Comparison of ENCODE assay signal across 25 cellular contexts in the genomic region with DNA sequence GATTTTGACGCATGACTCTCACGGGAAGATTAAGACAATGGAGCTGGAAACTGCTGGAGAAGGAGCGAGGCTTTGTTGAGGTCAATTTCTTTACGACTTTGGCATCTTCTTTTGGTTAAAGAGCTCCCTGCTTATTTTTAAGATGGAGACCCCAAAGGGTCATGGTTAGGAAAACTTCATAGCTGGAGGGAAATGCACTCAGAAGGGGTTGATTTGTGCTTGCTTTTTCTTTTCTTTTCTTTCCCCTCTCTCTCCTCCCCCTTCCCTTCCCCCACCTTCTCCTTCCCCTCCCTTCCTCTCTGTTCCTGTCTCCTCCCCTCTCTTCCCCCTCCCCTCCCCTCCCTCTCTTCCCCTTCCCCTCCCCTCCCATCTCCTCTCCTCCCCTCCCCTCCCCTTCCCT.
DNase-seq lines count a peak whose midpoint lies in the region; ATAC-seq, FAIRE-seq and TF ChIP-seq lines count a peak whose summit lies in the region.
"Had no signal": no experiment of that assay in that cellular context is flagged by ENCODE, and none has a peak within 500 bp of the region (broad histone marks: within the 10 kb centered on the region; RNA-seq: fewer than 3 reads in every experiment).

No MANE protein-coding gene starts in this region.

- H2AK5ac ChIP-seq in trophoblast cell (ENCODE audit: low read length): no peak overlapping the region

- no peaks in the 10 kb centered on the region for H3K9me2 ChIP-seq in PC-3 (replicated peaks; ENCODE audit: low read length)

- no peaks in the 10 kb centered on the region for H3F3A ChIP-seq in PC-3 (ENCODE audit: low read length, unreplicated experiment)

- H3K27me3 Mint-ChIP-seq in nephron (ENCODE audit: low read depth): peaks cover 3% of the 10 kb centered on the region

- H3K79me2 ChIP-seq in HepG2 (ENCODE audit: insufficient read depth, low read length) (no peaks in the 10 kb centered on the region), trophoblast cell (ENCODE audit: control insufficient read depth, insufficient read depth, low read length, poor library complexity) (peaks cover 2% of the 10 kb centered on the region), PC-3 (ENCODE audit: low read length) (no peaks in the 10 kb centered on the region)

- 66% methylated on average over 4 of the region's 4 CpGs for WGBS in HepG2 (ENCODE audit: low lambda C conversion rate)
- 97% methylated on average over 4 of the region's 4 CpGs for WGBS in right lobe of liver (ENCODE audit: insufficient coverage, low coverage, low lambda C conversion rate, missing lambda C conversion rate)
- WGBS in trophoblast cell (ENCODE audit: extremely low coverage, insufficient coverage, insufficient read length): no CpG with 5 or more reads among the region's 4 CpGs

- H3K23ac ChIP-seq in trophoblast cell (ENCODE audit: low read length): no peak overlapping the region

- H3K36me3 Mint-ChIP-seq in nephron (ENCODE audit: low read depth): no peaks in the 10 kb centered on the region
- H3K36me3 Mint-ChIP-seq: CD14-positive monocyte had no signal

- no peak overlapping the region for H4K12ac ChIP-seq in trophoblast cell (ENCODE audit: low read depth, low read length)

- no peaks in the 10 kb centered on the region for H4K20me1 ChIP-seq in HepG2 (ENCODE audit: insufficient read depth, low read length)
- no peaks in the 10 kb centered on the region for H4K20me1 ChIP-seq in PC-3 (ENCODE audit: low read length)
- H4K20me1 ChIP-seq: BLaER1 treated with 17β-estradiol and CSF1 and Interleukin-3, amounts not matched to agents 10 nM and 100 nM had no signal

- ATAC-seq in HepG2: no peak
- ATAC-seq in right lobe of liver: no peak
- ATAC-seq in stimulated activated naive CD8-positive, alpha-beta T cell treated with anti-CD3 and anti-CD28 coated beads, Interleukin-15, Interleukin-2, amounts not matched to agents 100 U/mL and 50 U/mL, for 24 hours: no peak
- ATAC-seq in PC-3: no peak
- ATAC-seq: A549, GM12878, GM23338 had no signal

- H2BK12ac ChIP-seq in trophoblast cell (ENCODE audit: low read length): peak overlapping the region; percentile 67

- H3K18ac ChIP-seq in trophoblast cell (ENCODE audit: low read length): no peak overlapping the region

- no peak for TF ChIP-seq POLR2A in HepG2 (IDR thresholded peaks at IDR 0.05; ENCODE audit: insufficient read depth in 1 of 2, low read depth in 2 of 2, low read length in 2 of 2)
- TF ChIP-seq POLR2A in right lobe of liver (IDR thresholded peaks at IDR 0.05): no peak

- in situ Hi-C loops in HepG2 (cut with HindIII; ENCODE audit: extremely low pct_ligation_motif_present, low pct_unique_long_range_greater_than_20kb): no loop called here

- no peak overlapping the region for H3K27ac ChIP-seq in HepG2 (ENCODE audit: extremely low read length, insufficient read depth, low read length)
- no peak overlapping the region for H3K27ac ChIP-seq in right lobe of liver
- no peak overlapping the region for H3K27ac ChIP-seq in trophoblast cell (ENCODE audit: low read depth, low read length)
- H3K27ac ChIP-seq in PC-3 (ENCODE audit: low read length): no peak overlapping the region
- H3K27ac ChIP-seq: A549; BLaER1 treated with 17β-estradiol and CSF1 and Interleukin-3, amounts not matched to agents 10 nM and 100 nM had no signal

- peaks cover 6% of the 10 kb centered on the region for H3K9me3 Mint-ChIP-seq in nephron
- H3K9me3 Mint-ChIP-seq: CD4-positive, alpha-beta T cell; GM23338; HFFc6 had no signal

- peak overlapping the region; percentile 45 for H4K91ac ChIP-seq in trophoblast cell (ENCODE audit: low read depth, low read length)

- intact Hi-C loops in HepG2 (cut with micrococcal nuclease; ENCODE audit: unreplicated experiment): no loop called here
- intact Hi-C loops in right lobe of liver (cut with DNase I): no loop called here
- intact Hi-C loops in PC-3 (cut with micrococcal nuclease): no loop called here

- H3K4me1 Mint-ChIP-seq in nephron: peaks cover 16% of the 10 kb centered on the region
- H3K4me1 Mint-ChIP-seq: CD14-positive monocyte had no signal

- no peak overlapping the region for H3K4me3 ChIP-seq in HepG2 (replicated peaks in 1 of 3; ENCODE audit: insufficient read depth in 1 of 3, low read depth in 2 of 3, low read length in 3 of 3)
- no peak overlapping the region for H3K4me3 ChIP-seq in right lobe of liver
- H3K4me3 ChIP-seq in trophoblast cell (ENCODE audit: low read depth, low read length): no peak overlapping the region
- H3K4me3 ChIP-seq in PC-3 (ENCODE audit: low read length): no peak overlapping the region
- H3K4me3 ChIP-seq: A549; BLaER1 treated with 17β-estradiol and CSF1 and Interleukin-3, amounts not matched to agents 10 nM and 100 nM; GM12878; GM23338; HAP-1 had no signal

- BruUV-seq in HepG2 (replicated peaks; lab: Mats Ljungman, UMichigan) (no TSS peak), PC-3 (replicated peaks; lab: Mats Ljungman, UMichigan) (no TSS peak)

- H3K4ac ChIP-seq in trophoblast cell (ENCODE audit: low read depth, low read length): no peak overlapping the region

- H3K14ac ChIP-seq in trophoblast cell (ENCODE audit: low read length): no peak overlapping the region

- no peak for DNase-seq in HepG2 (ENCODE audit: low spot score)
- no peak for DNase-seq in right lobe of liver
- DNase-seq in OCI-M1 (lab: John Stamatoyannopoulos, UW): peak; percentile 47
- DNase-seq in trophoblast cell: no peak
- DNase-seq in stimulated activated naive CD8-positive, alpha-beta T cell treated with anti-CD3 and anti-CD28 coated beads, Interleukin-15, Interleukin-2, amounts not matched to agents 100 U/mL and 50 U/mL, for 24 hours: no peak
- no peak for DNase-seq in PC-3
- no peak for DNase-seq in T-helper 9 cell
- DNase-seq: 8988T; ACHN; AML-193; BE2C; Caco-2; CD4-positive, alpha-beta T cell; DMS153; EL; GDM1; HFFc6 had no signal

- H2BK120ac ChIP-seq in trophoblast cell (ENCODE audit: insufficient read depth, low read length, poor library complexity): peak overlapping the region; percentile 30

- no peak overlapping the region for H3K4me3 Mint-ChIP-seq in nephron
- H3K4me3 Mint-ChIP-seq: CD14-positive monocyte; CD4-positive, alpha-beta T cell; GM23338; HFFc6 had no signal

- H3K36me3 ChIP-seq in HepG2 (replicated peaks in 1 of 2; ENCODE audit: control insufficient read depth in 1 of 2, insufficient read depth in 2 of 2, low read length in 2 of 2) (no peaks in the 10 kb centered on the region), right lobe of liver (no peaks in the 10 kb centered on the region), trophoblast cell (ENCODE audit: control insufficient read depth in 1 of 2, insufficient read depth in 2 of 2, low read length in 2 of 2) (no peaks in the 10 kb centered on the region), PC-3 (ENCODE audit: low read depth, low read length) (no peaks in the 10 kb centered on the region)
- H3K36me3 ChIP-seq: BE2C; BLaER1 treated with 17β-estradiol and CSF1 and Interleukin-3, amounts not matched to agents 10 nM and 100 nM; HAP-1 had no signal

- H4K8ac ChIP-seq in trophoblast cell (ENCODE audit: low read depth, low read length): no peak overlapping the region

- H3K9ac ChIP-seq in HepG2 (ENCODE audit: insufficient read depth, low read depth, low read length) (no peak overlapping the region), trophoblast cell (ENCODE audit: low read length) (no peak overlapping the region), PC-3 (ENCODE audit: low read length) (no peak overlapping the region)
- H3K9ac ChIP-seq: BLaER1 treated with 17β-estradiol and CSF1 and Interleukin-3, amounts not matched to agents 10 nM and 100 nM had no signal

- H3K79me1 ChIP-seq in trophoblast cell (ENCODE audit: low read length): peaks cover 13% of the 10 kb centered on the region

- no peak for FAIRE-seq in HepG2 (lab: Jason Lieb, UNC)
- FAIRE-seq: A549, GM12878, H54 had no signal

- H3K9me3 ChIP-seq in HepG2 (ENCODE audit: low read length): no peaks in the 10 kb centered on the region
- H3K9me3 ChIP-seq in right lobe of liver: no peaks in the 10 kb centered on the region
- H3K9me3 ChIP-seq in trophoblast cell (ENCODE audit: insufficient read depth, low read depth, low read length): no peaks in the 10 kb centered on the region
- no peaks in the 10 kb centered on the region for H3K9me3 ChIP-seq in PC-3 (ENCODE audit: low read length)
- H3K9me3 ChIP-seq: A549, BE2C, Caco-2, HAP-1 had no signal

- H2AFZ ChIP-seq in HepG2 (ENCODE audit: low read length) (no peak overlapping the region), trophoblast cell (ENCODE audit: insufficient read depth, low read length, poor library complexity) (no peak overlapping the region), PC-3 (ENCODE audit: low read length) (no peak overlapping the region)
- H2AFZ ChIP-seq: GM23338 had no signal

- TF ChIP-seq CTCF in HepG2 (CRISPR knock-in tag; IDR thresholded peaks at IDR 0.05): no peak
- no peak for TF ChIP-seq CTCF in right lobe of liver (IDR thresholded peaks at IDR 0.05)
- no peak for TF ChIP-seq CTCF in nephron (IDR thresholded peaks at IDR 0.05; ENCODE audit: unreplicated experiment in 3 of 3)
- no peak for TF ChIP-seq CTCF in PC-3 (conservative IDR thresholded peaks at IDR 0.05; ENCODE audit: low read depth, low read length)

- H3K27ac Mint-ChIP-seq in nephron: peak overlapping the region in 2 of 3 experiments; percentile 10 to 20
- H3K27ac Mint-ChIP-seq: CD14-positive monocyte; CD4-positive, alpha-beta T cell; GM23338; HFFc6 had no signal

- POLR2A ChIA-PET in HepG2 (lab: Yijun Ruan, JAX): no interaction called here
- POLR2A ChIA-PET in PC-3 (lab: Charles Lee; ENCODE audit: unreplicated experiment): no interaction called here

- TF ChIP-seq EP300 in HepG2 (IDR thresholded peaks at IDR 0.05; ENCODE audit: low read depth in 2 of 2, low read length in 2 of 2): no peak
- no peak for TF ChIP-seq EP300 in HepG2 (CRISPR knock-in tag; IDR thresholded peaks at IDR 0.05; ENCODE audit: borderline replicate concordance)

- H2BK5ac ChIP-seq in trophoblast cell (ENCODE audit: low read depth, low read length, poor library complexity): no peak overlapping the region

- H3K4me2 ChIP-seq in HepG2 (ENCODE audit: low read depth, low read length): no peak overlapping the region
- H3K4me2 ChIP-seq in trophoblast cell (ENCODE audit: low read length): no peak overlapping the region
- no peak overlapping the region for H3K4me2 ChIP-seq in PC-3 (ENCODE audit: low read length)
- H3K4me2 ChIP-seq: A549, GM23338 had no signal

- H3K27me3 ChIP-seq in HepG2 (ENCODE audit: control insufficient read depth in 1 of 2, insufficient read depth in 2 of 2, low read length in 2 of 2) (no peaks in the 10 kb centered on the region; a peak in 1 of 5 replicates), right lobe of liver (no peaks in the 10 kb centered on the region), trophoblast cell (ENCODE audit: insufficient read depth, low read length) (no peaks in the 10 kb centered on the region), PC-3 (ENCODE audit: low read length) (no peaks in the 10 kb centered on the region)
- H3K27me3 ChIP-seq: BE2C; BLaER1 treated with 17β-estradiol and CSF1 and Interleukin-3, amounts not matched to agents 10 nM and 100 nM had no signal

- TF ChIP-seq RAD21 in HepG2 (CRISPR knock-in tag; IDR thresholded peaks at IDR 0.05): no peak

- H3K4me1 ChIP-seq in HepG2 (ENCODE audit: insufficient read depth, low read length) (peaks cover 5% of the 10 kb centered on the region; the same call in 1 of the 2 replicates), right lobe of liver (no peaks in the 10 kb centered on the region), trophoblast cell (ENCODE audit: control insufficient read depth in 1 of 2, insufficient read depth in 2 of 2, low read length in 2 of 2) (peaks cover 6 to 11% of the 10 kb centered on the region in 2 experiments), PC-3 (ENCODE audit: insufficient read depth, low read length) (peaks cover 9% of the 10 kb centered on the region; the same call in 1 of the 2 replicates)
- H3K4me1 ChIP-seq: A549, HAP-1 had no signal

- CTCF ChIA-PET in HepG2 (lab: Yijun Ruan, JAX; ENCODE audit: low intra/inter-chr PET ratio, low total read pairs): no interaction called here
- CTCF ChIA-PET in PC-3 (lab: Charles Lee): no interaction called here
